ENCODE assay signal across 21 cellular contexts in genomic region chr10:7275761-7276440, GRCh38.
DNase-seq lines count a peak whose midpoint lies in the region; ATAC-seq and TF ChIP-seq lines count a peak whose summit lies in the region.
"Had no signal": no experiment of that assay in that cellular context is flagged by ENCODE, and none has a peak within 500 bp of the region (broad histone marks: within the 10 kb centered on the region; RNA-seq: fewer than 3 reads in every experiment).

No MANE protein-coding gene starts in this region.

- no peaks in the 10 kb centered on the region for H3K36me3 ChIP-seq in testis (ENCODE audit: low read depth, missing control alignments)
- H3K36me3 ChIP-seq: breast epithelium, right lobe of liver, suprapubic skin, uterus had no signal

- H3K4me1 ChIP-seq in right cardiac atrium (ENCODE audit: control insufficient read depth, insufficient read depth, low read length) (no peaks in the 10 kb centered on the region), testis (no peaks in the 10 kb centered on the region)
- H3K4me1 ChIP-seq: breast epithelium, right lobe of liver, suprapubic skin, uterus had no signal

- no peak for TF ChIP-seq POLR2A in testis (IDR thresholded peaks at IDR 0.05)

- DNase-seq in Right ventricle myocardium inferior (ENCODE audit: missing footprints) (no peak), right cardiac atrium (no peak), M059J (ENCODE audit: low read depth) (peak; percentile 10), testis (no peak)
- peak in 1 of 2 donors; percentile 23 for DNase-seq in activated naive CD4-positive, alpha-beta T cell treated with anti-CD3 and anti-CD28 coated beads, Interleukin-2, amount 50 U/mL, for 72 hours (ENCODE audit: low spot score in 2 of 2)
- no peak for DNase-seq in stimulated activated naive CD8-positive, alpha-beta T cell treated with anti-CD3 and anti-CD28 coated beads, Interleukin-15, Interleukin-2, amounts not matched to agents 100 U/mL and 50 U/mL, for 24 hours
- DNase-seq: activated CD4-positive, alpha-beta memory T cell treated with anti-CD3 and anti-CD28 coated beads for 36 hours; CD8-positive, alpha-beta memory T cell; cortex of kidney; GF-D8; H9; NCI-H2171; NCI-H524; right lobe of liver; stimulated activated CD4-positive, alpha-beta T cell treated with anti-CD3 and anti-CD28 coated beads, Interleukin-15, amount 100 ng/mL, for 24 hours; stimulated activated CD8-positive, alpha-beta memory T cell treated with anti-CD3 and anti-CD28 coated beads, Interleukin-4, amount 100 ng/mL, for 48 hours; T-helper 2 cell; uterus had no signal

- H3K27ac ChIP-seq in right cardiac atrium (ENCODE audit: low read length) (no peak overlapping the region), testis (no peak overlapping the region)
- H3K27ac ChIP-seq: breast epithelium, right lobe of liver, suprapubic skin, uterus had no signal

- peaks cover 0 to 11% of the 10 kb centered on the region in 2 donors for H3K9me3 Mint-ChIP-seq in activated naive CD4-positive, alpha-beta T cell treated with anti-CD3 and anti-CD28 coated beads, Interleukin-2, amount 50 U/mL, for 72 hours
- H3K9me3 Mint-ChIP-seq: H9 had no signal

- peaks cover 32 to 71% of the 10 kb centered on the region in 2 donors for H3K36me3 Mint-ChIP-seq in activated naive CD4-positive, alpha-beta T cell treated with anti-CD3 and anti-CD28 coated beads, Interleukin-2, amount 50 U/mL, for 72 hours

- intact Hi-C loops in Right ventricle myocardium inferior (cut with DNase I) = no loop called here
- intact Hi-C loops in right cardiac atrium (cut with DNase I) = no loop called here
- intact Hi-C loops in testis (cut with DNase I; ENCODE audit: low total_unique reads) = no loop called here

- H3K9me3 ChIP-seq in right cardiac atrium (ENCODE audit: control insufficient read depth, low read length) = no peaks in the 10 kb centered on the region
- no peaks in the 10 kb centered on the region for H3K9me3 ChIP-seq in testis
- H3K9me3 ChIP-seq: breast epithelium, right lobe of liver, suprapubic skin, uterus had no signal

- ATAC-seq in Right ventricle myocardium inferior (peak; percentile 57), right cardiac atrium (no peak), HG02763 (IDR thresholded peaks at IDR 0.05; ENCODE audit: unreplicated experiment) (no peak)
- peak; percentile 24 to 62 for ATAC-seq in activated naive CD4-positive, alpha-beta T cell treated with anti-CD3 and anti-CD28 coated beads, Interleukin-2, amount 50 U/mL, for 72 hours
- peak; percentile 57 for ATAC-seq in stimulated activated naive CD8-positive, alpha-beta T cell treated with anti-CD3 and anti-CD28 coated beads, Interleukin-15, Interleukin-2, amounts not matched to agents 100 U/mL and 50 U/mL, for 24 hours
- ATAC-seq: right lobe of liver had no signal

- 81% methylated on average over 12 of the region's 12 CpGs for WGBS in right cardiac atrium
- WGBS in testis, 2 donors = 84 to 88% methylated on average over 12 of the region's 12 CpGs

- peak overlapping the region; percentile 61 to 77 for H3K27ac Mint-ChIP-seq in activated naive CD4-positive, alpha-beta T cell treated with anti-CD3 and anti-CD28 coated beads, Interleukin-2, amount 50 U/mL, for 72 hours
- H3K27ac Mint-ChIP-seq: activated CD4-positive, alpha-beta memory T cell treated with anti-CD3 and anti-CD28 coated beads for 36 hours; H9 had no signal

- H3K4me3 ChIP-seq in right cardiac atrium (ENCODE audit: low read length) (no peak overlapping the region), testis (no peak overlapping the region)
- H3K4me3 ChIP-seq: breast epithelium, right lobe of liver, suprapubic skin, uterus had no signal

- no peak for TF ChIP-seq CTCF in testis (IDR thresholded peaks at IDR 0.05)

- H3K27me3 ChIP-seq in right cardiac atrium (ENCODE audit: control insufficient read depth, insufficient read depth) (no peaks in the 10 kb centered on the region), testis (no peaks in the 10 kb centered on the region)
- H3K27me3 ChIP-seq: breast epithelium, right lobe of liver, suprapubic skin, uterus had no signal

Comparison
In these comparisons a context has a peak if more than half of its experiments do, and no peak if none do; other contexts are left out.
1. ATAC-seq: peak in Right ventricle myocardium inferior (single experiment), activated naive CD4-positive, alpha-beta T cell treated with anti-CD3 and anti-CD28 coated beads, Interleukin-2, amount 50 U/mL, for 72 hours (2 of 2) and stimulated activated naive CD8-positive, alpha-beta T cell treated with anti-CD3 and anti-CD28 coated beads, Interleukin-15, Interleukin-2, amounts not matched to agents 100 U/mL and 50 U/mL, for 24 hours (single experiment); none in right cardiac atrium (0 of 2) and HG02763 (single experiment).